Comparison of ENCODE assay signal across 8 cellular contexts in genomic region chr22:46149998-46150549, GRCh38. TPM values are rescaled to one million over a fixed set of nuclear protein-coding genes. Genes with fewer than 3 reads are reported as not detected.
DNase-seq lines count a peak whose midpoint lies in the region; ATAC-seq and TF ChIP-seq lines count a peak whose summit lies in the region.

TSS of gene PPARA (plus strand) at chr22:46150526. CDS start at chr22:46198384, 47,858 bp downstream.

- ATAC-seq in DND-41 (ENCODE audit: insufficient read depth, low read depth) (peak; percentile 76), GM21576 (IDR thresholded peaks at IDR 0.05; ENCODE audit: unreplicated experiment) (peak; percentile 61), heart right ventricle (peak; percentile 78 to 92 (median 89))

- peak; percentile 44 to 84 for TF ChIP-seq POLR2A in tibial nerve (IDR thresholded peaks at IDR 0.05)

- H3K27ac ChIP-seq in DND-41 (ENCODE audit: low read length) (peak within 1 kb of the TSS; percentile 67), adipose tissue (ENCODE audit: low read depth, low read length) (peak within 1 kb of the TSS; percentile 33), heart right ventricle (peak within 1 kb of the TSS; percentile 92 to 99 (median 96)), tibial nerve (peak within 1 kb of the TSS; percentile 92 to 100 (median 96))

- H3K9me3 ChIP-seq in DND-41 (ENCODE audit: insufficient read depth, low read length, severe bottlenecking) = no peaks in the 10 kb centered on the region
- H3K9me3 ChIP-seq in heart right ventricle = no peaks in the 10 kb centered on the region
- no peaks in the 10 kb centered on the region for H3K9me3 ChIP-seq in tibial nerve

- peaks cover 29% of the 10 kb centered on the region for H3K36me3 ChIP-seq in DND-41 (ENCODE audit: insufficient read depth, low read length)
- H3K36me3 ChIP-seq in heart right ventricle = peaks cover 0 to 28% (median 0%) of the 10 kb centered on the region in 9 donors
- peaks cover 0 to 19% (median 0%) of the 10 kb centered on the region in 3 donors for H3K36me3 ChIP-seq in tibial nerve

- peaks cover 40% of the 10 kb centered on the region for H3K79me2 ChIP-seq in DND-41 (ENCODE audit: insufficient read depth, low read length)

- DNase-seq in DND-41 (peak; percentile 87), KG1 (lab: John Stamatoyannopoulos, UW) (peak; percentile 14), heart right ventricle (peak; percentile 90 to 95), pons (ENCODE audit: low spot score) (peak; percentile 83), tibial nerve (ENCODE audit: low spot score in 2 of 2) (peak; percentile 82 to 89)

- peaks cover 17% of the 10 kb centered on the region for H3K27me3 ChIP-seq in DND-41 (ENCODE audit: insufficient read depth, low read length, poor library complexity)
- peaks cover 0 to 13% (median 0%) of the 10 kb centered on the region in 7 donors for H3K27me3 ChIP-seq in heart right ventricle
- H3K27me3 ChIP-seq in tibial nerve = no peaks in the 10 kb centered on the region

- TF ChIP-seq CTCF in DND-41 (IDR thresholded peaks at IDR 0.05; ENCODE audit: borderline replicate concordance, extremely low read depth, low read length, poor library complexity, severe bottlenecking) (no peak), heart right ventricle (IDR thresholded peaks at IDR 0.05) (no peak), tibial nerve (IDR thresholded peaks at IDR 0.05) (no peak)

- H4K20me1 ChIP-seq in DND-41 (ENCODE audit: insufficient read depth, low read length) = peaks cover 12% of the 10 kb centered on the region

- H3K4me1 ChIP-seq in DND-41 (ENCODE audit: insufficient read depth, low read length) (peaks cover 44% of the 10 kb centered on the region), heart right ventricle (peaks cover 16 to 68% (median 36%) of the 10 kb centered on the region in 9 donors), tibial nerve (peaks cover 0 to 55% (median 27%) of the 10 kb centered on the region in 4 donors)

- H3K4me2 ChIP-seq in DND-41 (ENCODE audit: insufficient read depth, low read length) = peak within 1 kb of the TSS; percentile 100

- 0 to 1% (median 1%) methylated on average over 29 to 77 of the region's 83 CpGs for WGBS in adipose tissue, 3 donors
- 1% methylated on average over 48 to 83 of the region's 83 CpGs for WGBS in heart right ventricle, 2 donors
- WGBS in tibial nerve, 2 donors = 0 to 2% methylated on average over 27 to 37 of the region's 83 CpGs

- intact Hi-C loops in T-helper 1 cell treated with Interleukin-12 subunit alpha and Interleukin-12 subunit beta and Interleukin-4 antibody, amounts not matched to agents 30 ng/mL and 1 ng/mL, for 36 hours (cut with micrococcal nuclease) = loop anchor here (2.0 to 5.0 kb wide), 3 partner anchors 27 to 738 kb away; partner anchors contain the start of genes RIBC2 and SMC1B
- intact Hi-C loops in heart right ventricle (cut with DNase I) = loop anchor here in 5 of 10 donors (5.0 to 10.0 kb wide), 5 partner anchors 42 to 147 kb away; partner anchors contain the start of gene GTSE1 (in 1 of the 5)

- peak in 1 of 2 donors; percentile 70 for TF ChIP-seq EP300 in tibial nerve (IDR thresholded peaks at IDR 0.05)

- H3K9ac ChIP-seq in DND-41 (ENCODE audit: low read depth, low read length) = peak within 1 kb of the TSS; percentile 95

- peak within 1 kb of the TSS; percentile 92 for H2AFZ ChIP-seq in DND-41 (ENCODE audit: low read depth, low read length)

- H3K4me3 ChIP-seq in DND-41 (ENCODE audit: low read depth in 1 of 2, low read length in 2 of 2) = peak within 1 kb of the TSS; percentile 97 to 99
- H3K4me3 ChIP-seq in heart right ventricle = peak within 1 kb of the TSS; percentile 72 to 99 (median 96)
- H3K4me3 ChIP-seq in tibial nerve = peak within 1 kb of the TSS; percentile 69 to 99 (median 84)

RNA-seq across cellular contexts. Expression of gene PPARA, which starts in this region (rescaled TPM):
- total RNA-seq in T-helper 1 cell treated with Interleukin-12 subunit alpha and Interleukin-12 subunit beta and Interleukin-4 antibody, amounts not matched to agents 30 ng/mL and 1 ng/mL, for 36 hours = 14.3 and 14.8 TPM in 2 replicates
- polyA plus RNA-seq in adipose tissue (10 to 100 TPM in 1 of 3 donors, 1 to 10 TPM in 2; 7.2 to 15.4 (median 8.2) TPM), heart right ventricle (10 to 100 TPM; 15.5 to 20.3 TPM)
- total RNA-seq in heart right ventricle (10 to 100 TPM; 69.0 to 89.5 (median 81.1) TPM), tibial nerve (10 to 100 TPM; 18.9 to 43.5 (median 27.2) TPM)

Comparison
In these comparisons a context has a peak if more than half of its experiments do, and no peak if none do; other contexts are left out.
1. Peak in every context shown above with its lines: DNase-seq, ATAC-seq, H3K4me3 ChIP-seq and H3K27ac ChIP-seq.
2. DNase-seq: peak in every context shown above with its lines; median percentile 92 in heart right ventricle; 87 in DND-41; 86 in tibial nerve; 83 in pons; 14 in KG1.
3. H3K27ac ChIP-seq: peak in every context shown above with its lines; median percentile 96 in heart right ventricle; 96 in tibial nerve; 67 in DND-41; 33 in adipose tissue.